Comparison of ENCODE assay signal across 19 cellular contexts in the genomic region with DNA sequence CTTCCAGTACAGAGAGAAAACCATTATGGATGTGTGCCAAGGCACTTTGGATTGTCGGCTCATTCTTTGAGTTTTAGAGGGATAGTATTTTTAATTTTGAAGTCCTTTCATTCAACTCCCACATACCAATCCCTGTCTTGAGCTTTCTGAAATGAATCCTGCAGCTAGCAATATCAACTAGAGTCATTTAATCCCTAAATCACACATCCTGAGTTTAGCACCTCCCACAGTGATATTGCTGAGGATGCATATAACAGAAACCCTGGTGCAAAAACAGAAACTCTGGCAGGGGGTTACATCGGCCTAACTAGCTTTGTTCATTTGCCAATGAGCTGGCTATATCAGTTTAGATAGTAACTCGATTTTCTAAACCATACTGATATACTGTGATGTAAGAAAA.
"Had no signal": no experiment of that assay in that cellular context is flagged by ENCODE, and none has a peak within 500 bp of the region (broad histone marks: within the 10 kb centered on the region; RNA-seq: fewer than 3 reads in every experiment).

No MANE protein-coding gene starts in this region.

- H3K36me3 ChIP-seq: neutrophil, pancreas, stomach, thyroid gland had no signal

- H3K27ac ChIP-seq: dorsolateral prefrontal cortex, neutrophil, pancreas, stomach, thyroid gland had no signal

- H3K27me3 Mint-ChIP-seq: memory B cell; naive B cell; natural killer cell treated with Interleukin-12 subunit alpha and Interleukin-12 subunit beta and Interleukin-15 and Interleukin-18, amount 100 ng/mL, for 72 hours; type B pancreatic cell had no signal

- H3K27ac Mint-ChIP-seq: memory B cell; naive B cell; natural killer cell treated with Interleukin-12 subunit alpha and Interleukin-12 subunit beta and Interleukin-15 and Interleukin-18, amount 100 ng/mL, for 72 hours; stimulated activated effector memory CD8-positive, alpha-beta T cell treated with anti-CD3 and anti-CD28 coated beads, Interleukin-12 subunit alpha, Interleukin-12 subunit beta, amount 100 ng/mL, for 72 hours; type B pancreatic cell had no signal

- H3K9me3 Mint-ChIP-seq: neural crest cell, type B pancreatic cell had no signal

- H3K36me3 Mint-ChIP-seq: memory B cell; naive B cell; stimulated activated effector memory CD8-positive, alpha-beta T cell treated with anti-CD3 and anti-CD28 coated beads, Interleukin-12 subunit alpha, Interleukin-12 subunit beta, amount 100 ng/mL, for 72 hours; type B pancreatic cell had no signal

- H3K4me1 Mint-ChIP-seq: memory B cell; naive B cell; neural crest cell; stimulated activated effector memory CD8-positive, alpha-beta T cell treated with anti-CD3 and anti-CD28 coated beads, Interleukin-12 subunit alpha, Interleukin-12 subunit beta, amount 100 ng/mL, for 72 hours had no signal

- H3K27me3 ChIP-seq: dorsolateral prefrontal cortex, neutrophil, pancreas, stomach, thyroid gland had no signal

- DNase-seq: dorsolateral prefrontal cortex; effector CD4-positive, alpha-beta T cell; kidney; mucosa of descending colon; naive B cell; pancreas; retina; stimulated activated CD4-positive, alpha-beta T cell treated with anti-CD3 and anti-CD28 coated beads, Interleukin-2, amount 100 ng/mL, for 24 hours; stimulated activated CD4-positive, alpha-beta T cell treated with anti-CD3 and anti-CD28 coated beads, Interleukin-4, amount 100 ng/mL, for 24 hours; stimulated activated naive CD4-positive, alpha-beta T cell treated with Interleukin-2 at 50 U/mL for 16 hours; stomach; thyroid gland had no signal

- H3K4me3 Mint-ChIP-seq: memory B cell; naive B cell; natural killer cell treated with Interleukin-12 subunit alpha and Interleukin-12 subunit beta and Interleukin-15 and Interleukin-18, amount 100 ng/mL, for 72 hours; neural crest cell; stimulated activated effector memory CD8-positive, alpha-beta T cell treated with anti-CD3 and anti-CD28 coated beads, Interleukin-12 subunit alpha, Interleukin-12 subunit beta, amount 100 ng/mL, for 72 hours; type B pancreatic cell had no signal

- H3K9me3 ChIP-seq: mucosa of descending colon, neutrophil, pancreas, stomach, thyroid gland had no signal

- H3K4me1 ChIP-seq: pancreas had no signal

- H3K4me3 ChIP-seq: dorsolateral prefrontal cortex, lung, mucosa of descending colon, pancreas, stomach, thyroid gland had no signal
